In the genomic region with DNA sequence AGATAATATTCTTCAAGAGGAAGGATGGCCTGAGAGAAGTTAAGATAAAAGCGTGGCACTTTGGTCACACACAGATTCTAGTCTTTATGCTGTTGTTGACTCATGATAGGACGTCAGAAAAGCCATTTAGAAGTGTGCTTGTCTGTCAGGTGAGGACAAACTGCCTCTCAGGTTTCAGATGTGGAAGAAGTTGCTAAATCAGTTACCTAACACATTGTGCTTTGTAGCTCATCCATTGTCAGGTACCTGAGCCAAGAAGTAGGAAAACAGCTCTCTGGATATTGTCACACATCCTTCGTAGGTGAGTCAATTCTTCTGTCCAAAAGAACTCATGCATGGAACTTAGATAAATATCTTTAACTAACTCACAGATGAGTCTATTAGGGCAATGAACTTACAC, we compare ENCODE assay signal across 13 cellular contexts. TPM values are rescaled to one million over a fixed set of nuclear protein-coding genes. Genes with fewer than 3 reads are reported as not detected.
"Had no signal": no experiment of that assay in that cellular context is flagged by ENCODE, and none has a peak within 500 bp of the region (broad histone marks: within the 10 kb centered on the region; RNA-seq: fewer than 3 reads in every experiment).

No MANE protein-coding gene starts in this region.

- H3K4me3 ChIP-seq: esophagus muscularis mucosa, ovary, uterus had no signal

- DNase-seq: activated CD4-positive, CD25-positive, alpha-beta regulatory T cell treated with anti-CD3 and anti-CD28 coated beads, Interleukin-2, amount 50 U/mL, for 72 hours; activated naive CD4-positive, alpha-beta T cell treated with Interleukin-2 at 50 U/mL for 16 hours; aorta; hypothalamus; ovary; T-cell; T1000; uterus had no signal

- H3K27me3 ChIP-seq: esophagus muscularis mucosa, ovary, uterus had no signal

- H3K4me1 ChIP-seq: uterus had no signal

- H3K36me3 ChIP-seq: esophagus muscularis mucosa, ovary had no signal

- H3K27ac ChIP-seq: esophagus muscularis mucosa, ovary, uterus had no signal

- H3K9me3 ChIP-seq: esophagus muscularis mucosa, ovary, uterus had no signal

- ATAC-seq: stimulated activated effector memory CD8-positive, alpha-beta T cell treated with anti-CD3 and anti-CD28 coated beads, Interleukin-12 subunit alpha, Interleukin-12 subunit beta, amount 100 ng/mL, for 72 hours; T-cell had no signal

RNA-seq across cellular contexts. Expression of gene PHYHIPL, which starts 49.5 kb away (rescaled TPM):
- total RNA-seq: activated CD8-positive, alpha-beta memory T cell treated with anti-CD3 and anti-CD28 coated beads for 36 hours; dermis microvascular lymphatic vessel endothelial cell; mesenteric fat pad; T-cell had no signal
